Comparison of ENCODE assay signal across 9 cellular contexts in genomic region chr10:35613597-35614226, GRCh38. TPM values are rescaled to one million over a fixed set of nuclear protein-coding genes. Genes with fewer than 3 reads are reported as not detected.
DNase-seq lines count a peak whose midpoint lies in the region; ATAC-seq and TF ChIP-seq lines count a peak whose summit lies in the region.
"Had no signal": no experiment of that assay in that cellular context is flagged by ENCODE, and none has a peak within 500 bp of the region (broad histone marks: within the 10 kb centered on the region; RNA-seq: fewer than 3 reads in every experiment).

No MANE protein-coding gene starts in this region.

- H3K27me3 ChIP-seq in GM06990 (replicated peaks; ENCODE audit: control insufficient read depth, insufficient read depth, low read length) = no peaks in the 10 kb centered on the region

- DNase-seq in GM06990 (ENCODE audit: extremely low read depth, insufficient read length) (no peak), NAMALWA (ENCODE audit: low spot score) (peak; percentile 18), choroid plexus epithelial cell (ENCODE audit: low read depth) (peak; percentile 76), non-pigmented ciliary epithelial cell (ENCODE audit: low read depth) (peak; percentile 11), ureter (ENCODE audit: low spot score) (no peak), globus pallidus (ENCODE audit: low spot score) (no peak)
- DNase-seq in effector CD8-positive, alpha-beta T cell (lab: John Stamatoyannopoulos, UW) = no peak
- DNase-seq: activated T-cell treated with anti-CD3 and anti-CD28 coated beads, Interleukin-2, amount 50 U/mL, for 24 hours had no signal

- H3K4me3 ChIP-seq in GM06990 (replicated peaks; ENCODE audit: low read depth, low read length) (no peak overlapping the region), choroid plexus epithelial cell (ENCODE audit: low read depth, low read length) (no peak overlapping the region)

- no peaks in the 10 kb centered on the region for H3K36me3 ChIP-seq in GM06990 (ENCODE audit: control insufficient read depth, insufficient read depth, low read length)

- no peak for ATAC-seq in HG03378 (IDR thresholded peaks at IDR 0.05; ENCODE audit: unreplicated experiment)

- peak; percentile 17 for TF ChIP-seq CTCF in GM06990 (IDR thresholded peaks at IDR 0.05; ENCODE audit: insufficient read depth, low read length, poor library complexity, severe bottlenecking)
- peak; percentile 76 for TF ChIP-seq CTCF in choroid plexus epithelial cell (conservative IDR thresholded peaks at IDR 0.05; ENCODE audit: low read depth, low read length)

RNA-seq across cellular contexts. Expression of gene GJD4, which starts 8.6 kb away (rescaled TPM):
- not detected for total RNA-seq in ureter

RNA-seq across cellular contexts. Expression of gene FZD8, which starts 28.4 kb away (rescaled TPM):
- 2.6 TPM for total RNA-seq in ureter

Comparison
In these comparisons a context has a peak if more than half of its experiments do, and no peak if none do; other contexts are left out.
1. DNase-seq: peak in NAMALWA (single experiment), choroid plexus epithelial cell (single experiment) and non-pigmented ciliary epithelial cell (single experiment); none in GM06990 (single experiment), ureter (single experiment), globus pallidus (single experiment) and effector CD8-positive, alpha-beta T cell (single experiment).